Comparison of ENCODE assay signal across 24 cellular contexts in genomic region chr5:44645502-44645901, GRCh38.
"Had no signal": no experiment of that assay in that cellular context is flagged by ENCODE, and none has a peak within 500 bp of the region (broad histone marks: within the 10 kb centered on the region; RNA-seq: fewer than 3 reads in every experiment).

No MANE protein-coding gene starts in this region.

- H3K27ac ChIP-seq: adrenal gland, breast epithelium, SK-N-MC, VCaP had no signal

- H3K27ac Mint-ChIP-seq: activated CD4-positive, alpha-beta memory T cell treated with anti-CD3 and anti-CD28 coated beads, Interleukin-2, amount 10 ng/mL, durations not matched to agents 7 days and 5 days; activated CD4-positive, alpha-beta T cell treated with anti-CD3 and anti-CD28 coated beads for 36 hours; activated naive CD8-positive, alpha-beta T cell treated with anti-CD3 and anti-CD28 coated beads, Interleukin-2, amount 10 ng/mL, durations not matched to agents 7 days and 5 days; activated T-helper 2 cell treated with anti-CD3 and anti-CD28 coated beads, Interferon-gamma antibody, Interleukin-2, Interleukin-4, amounts not matched to agents 10 μg/mL and 5 μg/mL and 100 μg/mL, durations not matched to agents 14 hours and 24 hours and 36 hours; T-cell had no signal

- H3K4me1 Mint-ChIP-seq: activated CD4-positive, alpha-beta memory T cell treated with anti-CD3 and anti-CD28 coated beads, Interleukin-2, amount 10 ng/mL, durations not matched to agents 7 days and 5 days; activated CD4-positive, alpha-beta T cell treated with anti-CD3 and anti-CD28 coated beads for 36 hours; activated naive CD8-positive, alpha-beta T cell treated with anti-CD3 and anti-CD28 coated beads, Interleukin-2, amount 10 ng/mL, durations not matched to agents 7 days and 5 days; T-cell had no signal

- H3K9me3 Mint-ChIP-seq: activated CD4-positive, alpha-beta memory T cell treated with anti-CD3 and anti-CD28 coated beads, Interleukin-2, amount 10 ng/mL, durations not matched to agents 7 days and 5 days; activated naive CD8-positive, alpha-beta T cell treated with anti-CD3 and anti-CD28 coated beads, Interleukin-2, amount 10 ng/mL, durations not matched to agents 7 days and 5 days had no signal

- ATAC-seq: activated CD4-positive, alpha-beta T cell treated with anti-CD3 and anti-CD28 coated beads for 36 hours; PC-3; T-cell had no signal

- DNase-seq: activated CD4-positive, alpha-beta memory T cell treated with anti-CD3 and anti-CD28 coated beads, Interleukin-2, amount 10 ng/mL, durations not matched to agents 7 days and 5 days; activated CD4-positive, alpha-beta T cell treated with anti-CD3 and anti-CD28 coated beads for 36 hours; activated CD4-positive, alpha-beta T cell treated with anti-CD3 and anti-CD28 coated beads, Interleukin-2, amount 50 U/mL, for 1 hour; activated gamma-delta T cell treated with Interleukin-2 at 50 U/mL for 16 hours; activated naive CD4-positive, alpha-beta T cell treated with anti-CD3 and anti-CD28 coated beads, Interleukin-2, amount 50 U/mL, for 16 hours; activated naive CD8-positive, alpha-beta T cell treated with anti-CD3 and anti-CD28 coated beads, Interleukin-2, amount 10 ng/mL, durations not matched to agents 7 days and 5 days; activated T-cell treated with anti-CD3 and anti-CD28 coated beads for 4 hours; activated T-cell treated with anti-CD3 and anti-CD28 coated beads, Interleukin-2, amount 50 U/mL, for 48 hours; adrenal gland; anterior cingulate cortex; Karpas-422; NCI-H1048; NCI-H146; NCI-H187 treated with DMSO at 0.1 percent for 48 hours; NCI-H2081 treated with DMSO at 0.1 percent for 48 hours; PC-3; SIG-M5; T-cell; T-helper 2 cell; T1000 had no signal

- H3K36me3 Mint-ChIP-seq: activated naive CD8-positive, alpha-beta T cell treated with anti-CD3 and anti-CD28 coated beads, Interleukin-2, amount 10 ng/mL, durations not matched to agents 7 days and 5 days; T-cell had no signal

- H3K27me3 ChIP-seq: adrenal gland, breast epithelium had no signal

- H3K27me3 Mint-ChIP-seq: activated CD4-positive, alpha-beta memory T cell treated with anti-CD3 and anti-CD28 coated beads, Interleukin-2, amount 10 ng/mL, durations not matched to agents 7 days and 5 days; activated CD4-positive, alpha-beta T cell treated with anti-CD3 and anti-CD28 coated beads for 36 hours; activated naive CD8-positive, alpha-beta T cell treated with anti-CD3 and anti-CD28 coated beads, Interleukin-2, amount 10 ng/mL, durations not matched to agents 7 days and 5 days; T-cell had no signal

- H3K9me3 ChIP-seq: adrenal gland, breast epithelium had no signal

- H3K4me1 ChIP-seq: adrenal gland, breast epithelium had no signal

- H3K4me3 ChIP-seq: adrenal gland, breast epithelium, SK-N-MC had no signal

- H3K36me3 ChIP-seq: adrenal gland, breast epithelium had no signal

- H3K4me3 Mint-ChIP-seq: activated CD4-positive, alpha-beta memory T cell treated with anti-CD3 and anti-CD28 coated beads, Interleukin-2, amount 10 ng/mL, durations not matched to agents 7 days and 5 days; activated CD4-positive, alpha-beta T cell treated with anti-CD3 and anti-CD28 coated beads for 36 hours; activated naive CD8-positive, alpha-beta T cell treated with anti-CD3 and anti-CD28 coated beads, Interleukin-2, amount 10 ng/mL, durations not matched to agents 7 days and 5 days; T-cell had no signal
